Comparison of ENCODE assay signal across 8 cellular contexts in genomic region chr2:196068271-196069209, GRCh38. TPM values are rescaled to one million over a fixed set of nuclear protein-coding genes. Genes with fewer than 3 reads are reported as not detected.
DNase-seq lines count a peak whose midpoint lies in the region; ATAC-seq and TF ChIP-seq lines count a peak whose summit lies in the region.

Gene DNAH7, minus strand, starts transcription at chr2:196068837. Its CDS starts 126 bp downstream, at chr2:196068711.

- H3K9ac ChIP-seq in mucosa of rectum (ENCODE audit: low read depth in 1 of 2, low read length in 2 of 2): peak within 1 kb of the TSS; percentile 75 to 76

- TF ChIP-seq EP300 in Ishikawa (IDR thresholded peaks at IDR 0.05; ENCODE audit: borderline replicate concordance): no peak

- H3K27me3 ChIP-seq in esophagus (ENCODE audit: control insufficient read depth in 1 of 2, insufficient read depth in 2 of 2, low read length in 2 of 2) (no peaks in the 10 kb centered on the region), mucosa of rectum (ENCODE audit: control insufficient read depth in 2 of 2, insufficient read depth in 2 of 2, low read length in 2 of 2) (no peaks in the 10 kb centered on the region)

- peak; percentile 69 for DNase-seq in DMS153 treated with DMSO at 0.1 percent for 48 hours (lab: John Stamatoyannopoulos, UW; ENCODE audit: unreplicated experiment)
- peak; percentile 92 for DNase-seq in OCI-M1 (lab: John Stamatoyannopoulos, UW)
- peak; percentile 94 for DNase-seq in activated T-cell treated with anti-CD3 and anti-CD28 coated beads, Interleukin-2, amount 50 U/mL, for 1 hour
- DNase-seq in stimulated activated CD8-positive, alpha-beta memory T cell treated with anti-CD3 and anti-CD28 coated beads, Interleukin-4, amount 100 ng/mL, for 4 hours (ENCODE audit: low read depth in 2 of 2, low spot score in 1 of 2): peak; percentile 76 to 80

- H3K27ac ChIP-seq in esophagus (ENCODE audit: low read depth in 2 of 2, low read length in 1 of 2) (peak within 1 kb of the TSS in 1 of 2 donors; percentile 38), mucosa of rectum (ENCODE audit: low read depth in 2 of 2, low read length in 2 of 2) (peak within 1 kb of the TSS; percentile 54 to 75)

- ATAC-seq in GM21576 (IDR thresholded peaks at IDR 0.05; ENCODE audit: unreplicated experiment): peak; percentile 99

- WGBS in esophagus, 2 donors: 3% methylated on average over 53 of the region's 53 CpGs

- TF ChIP-seq RAD21 in Ishikawa (IDR thresholded peaks at IDR 0.05; ENCODE audit: low read depth): peak; percentile 42; the same call in 1 of the 2 replicates

- no peaks in the 10 kb centered on the region for H3K9me3 ChIP-seq in esophagus (ENCODE audit: control insufficient read depth in 2 of 2, insufficient read depth in 1 of 2, low read depth in 1 of 2, low read length in 1 of 2)
- H3K9me3 ChIP-seq in mucosa of rectum (ENCODE audit: control insufficient read depth in 2 of 2, low read length in 2 of 2): no peaks in the 10 kb centered on the region

- H3K4me3 ChIP-seq in esophagus (ENCODE audit: low read depth in 1 of 2, low read length in 2 of 2) (peak within 1 kb of the TSS; percentile 66 to 79), mucosa of rectum (ENCODE audit: low read length in 2 of 2) (peak within 1 kb of the TSS; percentile 83 to 97)

- H3K4me1 ChIP-seq in esophagus (ENCODE audit: control insufficient read depth in 2 of 2, insufficient read depth in 2 of 2, low read length in 1 of 2) (no peaks in the 10 kb centered on the region), mucosa of rectum (ENCODE audit: control insufficient read depth in 2 of 2, insufficient read depth in 2 of 2, low read length in 2 of 2) (peaks cover 0 to 6% of the 10 kb centered on the region in 2 donors)

- no peaks in the 10 kb centered on the region for H3K36me3 ChIP-seq in esophagus (ENCODE audit: control insufficient read depth in 2 of 2, insufficient read depth in 2 of 2, low read length in 1 of 2)
- no peaks in the 10 kb centered on the region for H3K36me3 ChIP-seq in mucosa of rectum (ENCODE audit: control insufficient read depth in 2 of 2, insufficient read depth in 2 of 2, low read length in 2 of 2)

TF ChIP-seq in Ishikawa, 13 proteins besides CTCF, POLR2A, EP300 and RAD21:
- TF ChIP-seq REST (IDR thresholded peaks at IDR 0.05; ENCODE audit: low read depth): no peak
- TF ChIP-seq NFIC (IDR thresholded peaks at IDR 0.05): peak; percentile 70
- no peak for TF ChIP-seq CREB1 (IDR thresholded peaks at IDR 0.05; ENCODE audit: low read depth)
- TF ChIP-seq TAF1 (IDR thresholded peaks at IDR 0.05; ENCODE audit: low read depth): peak; percentile 64
- 0 out of 2 replicates have a peak, but pooled peaks have one; percentile 20 for TF ChIP-seq EGR1 (IDR thresholded peaks at IDR 0.05)
- TF ChIP-seq TCF12 (IDR thresholded peaks at IDR 0.05; ENCODE audit: low read depth): no peak
- TF ChIP-seq YY1 (IDR thresholded peaks at IDR 0.05; ENCODE audit: low read depth): peak; percentile 88
- no peak for TF ChIP-seq CEBPB (IDR thresholded peaks at IDR 0.05)
- no peak for TF ChIP-seq TEAD4 (IDR thresholded peaks at IDR 0.05)
- no peak for TF ChIP-seq ZBTB7A (IDR thresholded peaks at IDR 0.05; ENCODE audit: low read depth)
- peak; percentile 89 for TF ChIP-seq USF1 (IDR thresholded peaks at IDR 0.05)
- peak; percentile 71 for TF ChIP-seq MAX (IDR thresholded peaks at IDR 0.05)
- TF ChIP-seq FOXM1 (IDR thresholded peaks at IDR 0.05; ENCODE audit: borderline replicate concordance, low read depth): no peak

RNA-seq across cellular contexts. Expression of gene DNAH7, which starts in this region (rescaled TPM):
- polyA plus RNA-seq in esophagus: under 1 TPM; 0.06 to 0.09 TPM
